Comparison of ENCODE assay signal across 8 cellular contexts in genomic region chr1:20151906-20152598, GRCh38. TPM values are rescaled to one million over a fixed set of nuclear protein-coding genes. Genes with fewer than 3 reads are reported as not detected.
DNase-seq lines count a peak whose midpoint lies in the region; ATAC-seq and TF ChIP-seq lines count a peak whose summit lies in the region.

No MANE protein-coding gene starts in this region.

- DNase-seq in AML-193 (lab: John Stamatoyannopoulos, UW) (peak; percentile 48 to 53), MV-4-11 (lab: John Stamatoyannopoulos, UW) (peak; percentile 78), T-cell (peak; percentile 36 to 78 (median 69)), adipocyte (ENCODE audit: low read depth) (peak; percentile 91), left ventricle myocardium inferior (peak; percentile 87), posterior cingulate gyrus (peak; percentile 65 to 97 (median 82)), tibial nerve (ENCODE audit: low spot score in 2 of 2) (peak; percentile 54 to 75)

- no peaks in the 10 kb centered on the region for H3K36me3 Mint-ChIP-seq in T-cell

- TF ChIP-seq POLR2A in tibial nerve (IDR thresholded peaks at IDR 0.05): no peak

- POLR2A ChIA-PET in T-cell (lab: Charles Lee): no interaction called here

- peaks cover 14 to 21% (median 17%) of the 10 kb centered on the region in 3 donors for H3K4me1 Mint-ChIP-seq in T-cell

- CTCF ChIA-PET in T-cell (lab: Charles Lee): interaction anchor here (0.6 to 2.0 kb wide), 13 partner anchors 10 to 240 kb away, joined by 3 to 12 read pairs (median 4); no protein-coding TSS in a partner anchor

- peak; percentile 97 for TF ChIP-seq CTCF in left ventricle myocardium inferior (IDR thresholded peaks at IDR 0.05; ENCODE audit: borderline replicate concordance)
- peak; percentile 89 to 96 (median 94) for TF ChIP-seq CTCF in tibial nerve (IDR thresholded peaks at IDR 0.05)

- peaks cover 21% of the 10 kb centered on the region for H3K4me1 ChIP-seq in adipocyte (ENCODE audit: control insufficient read depth, insufficient read depth, low read length)
- H3K4me1 ChIP-seq in left ventricle myocardium inferior: peaks cover 18% of the 10 kb centered on the region
- H3K4me1 ChIP-seq in tibial nerve: peaks cover 0 to 25% (median 10%) of the 10 kb centered on the region in 4 donors

- H3K27me3 ChIP-seq in adipocyte (replicated peaks; ENCODE audit: control insufficient read depth, insufficient read depth, low read length) (peaks cover 4% of the 10 kb centered on the region), left ventricle myocardium inferior (ENCODE audit: low read depth) (peaks cover 33% of the 10 kb centered on the region), tibial nerve (no peaks in the 10 kb centered on the region)

- H3K9me3 ChIP-seq in adipocyte (ENCODE audit: control insufficient read depth, low read length) (no peaks in the 10 kb centered on the region), left ventricle myocardium inferior (replicated peaks) (no peaks in the 10 kb centered on the region), tibial nerve (no peaks in the 10 kb centered on the region)

- H3K36me3 ChIP-seq in adipocyte (ENCODE audit: control insufficient read depth, insufficient read depth, low read length, severe bottlenecking): no peaks in the 10 kb centered on the region
- H3K36me3 ChIP-seq in left ventricle myocardium inferior: no peaks in the 10 kb centered on the region
- H3K36me3 ChIP-seq in tibial nerve: no peaks in the 10 kb centered on the region

- TF ChIP-seq EP300 in tibial nerve (IDR thresholded peaks at IDR 0.05): no peak

- H3K4me3 Mint-ChIP-seq in T-cell: peak overlapping the region; percentile 69 to 82 (median 78)

- H3K27ac ChIP-seq in left ventricle myocardium inferior (replicated peaks) (peak overlapping the region; percentile 55), tibial nerve (peak overlapping the region in 1 of 4 donors; percentile 52)

- H3K9ac ChIP-seq in adipocyte (ENCODE audit: low read length): peak overlapping the region; percentile 38

- H3K27me3 Mint-ChIP-seq in T-cell: no peaks in the 10 kb centered on the region

- peak; percentile 60 for ATAC-seq in GM19463 (IDR thresholded peaks at IDR 0.05; ENCODE audit: unreplicated experiment)
- peak; percentile 81 to 95 (median 90) for ATAC-seq in T-cell (replicated peaks in 1 of 4)

- H3K4me3 ChIP-seq in adipocyte (ENCODE audit: low read length) (peak overlapping the region; percentile 73), left ventricle myocardium inferior (peak overlapping the region; percentile 61), tibial nerve (peak overlapping the region in 2 of 4 donors; percentile 36 to 46)

- 5 to 7% methylated on average over 17 to 18 of the region's 29 CpGs for WGBS in tibial nerve, 2 donors

- peak overlapping the region in 1 of 2 donors; percentile 31 for H3K27ac Mint-ChIP-seq in T-cell

- no peaks in the 10 kb centered on the region for H3K9me3 Mint-ChIP-seq in T-cell

- intact Hi-C loops in left ventricle myocardium inferior (cut with micrococcal nuclease): loop anchor here (5.0 kb wide), 1 partner anchor 235 kb away; no protein-coding TSS in a partner anchor
- intact Hi-C loops in posterior cingulate gyrus (cut with DNase I): loop anchor here (1.0 to 10.0 kb wide), 2 partner anchors 177 to 234 kb away; partner anchors contain the start of gene PLA2G2A

RNA-seq across cellular contexts. Expression of gene PLA2G2F, which starts 12.9 kb away (rescaled TPM):
- not detected for total RNA-seq in T-cell
- total RNA-seq in left ventricle myocardium inferior: not detected
- total RNA-seq in tibial nerve: not detected

RNA-seq across cellular contexts. Expression of gene PLA2G2D, which starts 32.7 kb away (rescaled TPM):
- total RNA-seq in T-cell (not detected), left ventricle myocardium inferior (not detected), tibial nerve (not detected)

RNA-seq across cellular contexts. Expression of gene UBXN10, which starts 33.8 kb away (rescaled TPM):
- total RNA-seq in T-cell: under 1 TPM; 0.06 to 0.30 (median 0.20) TPM
- 1.4 TPM for total RNA-seq in left ventricle myocardium inferior
- total RNA-seq in tibial nerve: under 1 TPM; under 0.01 to 0.84 (median 0.41) TPM

RNA-seq across cellular contexts. Expression of gene PLA2G2C, which starts 34.3 kb away (rescaled TPM):
- total RNA-seq in T-cell (under 1 TPM in 1 of 5 donors, not detected in 4; 0.85 TPM), left ventricle myocardium inferior (not detected), tibial nerve (not detected)
